ENCODE assay signal across 24 cellular contexts in genomic region chr22:50436841-50437341, GRCh38. TPM values are rescaled to one million over a fixed set of nuclear protein-coding genes. Genes with fewer than 3 reads are reported as not detected.
A peak's percentile ranks its signal among the peaks of the same experiment; 100 is the strongest.
DNase-seq lines count a peak whose midpoint lies in the region; ATAC-seq and TF ChIP-seq lines count a peak whose summit lies in the region.
"Had no signal": no experiment of that assay in that cellular context is flagged by ENCODE, and none has a peak within 500 bp of the region (broad histone marks: within the 10 kb centered on the region; RNA-seq: fewer than 3 reads in every experiment).

No MANE protein-coding gene starts in this region.

- H3K9me3 Mint-ChIP-seq in stimulated activated naive B cell treated with anti-CD40 and anti-IgM and Interleukin-4, amounts not matched to agents 10 μg/mL and 1 μg/mL and 100 μg/mL, for 72 hours = no peaks in the 10 kb centered on the region
- H3K9me3 Mint-ChIP-seq: CD4-positive, alpha-beta T cell had no signal

- peaks cover 17 to 80% (median 71%) of the 10 kb centered on the region in 11 experiments; a peak in 21 of 22 replicates for H4K20me1 ChIP-seq in BLaER1 treated with 17β-estradiol and CSF1 and Interleukin-3, amounts not matched to agents 10 nM and 100 nM

- H3K27me3 Mint-ChIP-seq in stimulated activated naive B cell treated with anti-CD40 and anti-IgM and Interleukin-4, amounts not matched to agents 10 μg/mL and 1 μg/mL and 100 μg/mL, for 72 hours = no peaks in the 10 kb centered on the region
- H3K27me3 Mint-ChIP-seq: B cell; CD4-positive, alpha-beta T cell had no signal

- TF ChIP-seq CTCF in HEK293 (tag by site-specific recombination; IDR thresholded peaks at IDR 0.05) (no peak), esophagus squamous epithelium (IDR thresholded peaks at IDR 0.05) (no peak)

- H3K4me1 Mint-ChIP-seq in stimulated activated naive B cell treated with anti-CD40 and anti-IgM and Interleukin-4, amounts not matched to agents 10 μg/mL and 1 μg/mL and 100 μg/mL, for 72 hours = peaks cover 0 to 4% of the 10 kb centered on the region in 2 donors
- H3K4me1 Mint-ChIP-seq: B cell had no signal

- intact Hi-C loops in esophagus squamous epithelium (cut with DNase I) = no loop called here

- H3K4me2 ChIP-seq in BLaER1 treated with 17β-estradiol and CSF1 and Interleukin-3, amounts not matched to agents 10 nM and 100 nM = peak overlapping the region in 8 of 11 experiments; percentile 73 to 96 (median 86); a peak in 16 of 22 replicates
- H3K4me2 ChIP-seq: SK-N-SH had no signal

- no peaks in the 10 kb centered on the region for H3K9me3 ChIP-seq in BLaER1 treated with 17β-estradiol and CSF1 and Interleukin-3, amounts not matched to agents 10 nM and 100 nM (replicated peaks in 1 of 11)
- H3K9me3 ChIP-seq in HEK293 (ENCODE audit: control insufficient read depth, insufficient read depth, low read depth, low read length) (no peaks in the 10 kb centered on the region), esophagus squamous epithelium (no peaks in the 10 kb centered on the region)
- H3K9me3 ChIP-seq: SK-N-SH had no signal

- POLR2A ChIA-PET in HEK293 (lab: Yijun Ruan, JAX) = interaction anchor here (0.6 kb wide), 1 partner anchor 129 kb away, joined by 7 read pairs; no protein-coding TSS in a partner anchor

- peaks cover 23 to 73% (median 58%) of the 10 kb centered on the region in 10 experiments for H3K4me1 ChIP-seq in BLaER1 treated with 17β-estradiol and CSF1 and Interleukin-3, amounts not matched to agents 10 nM and 100 nM
- H3K4me1 ChIP-seq in HEK293 (ENCODE audit: control insufficient read depth, insufficient read depth, low read length) = no peaks in the 10 kb centered on the region
- peaks cover 0 to 19% (median 8%) of the 10 kb centered on the region in 3 donors for H3K4me1 ChIP-seq in esophagus squamous epithelium

- H3K36me3 ChIP-seq in BLaER1 treated with 17β-estradiol and CSF1 and Interleukin-3, amounts not matched to agents 10 nM and 100 nM = peaks cover 58 to 84% (median 70%) of the 10 kb centered on the region in 11 experiments
- H3K36me3 ChIP-seq in HEK293 (ENCODE audit: control insufficient read depth in 2 of 2, insufficient read depth in 1 of 2, low read length in 2 of 2) = peaks cover 0 to 83% of the 10 kb centered on the region in 2 experiments; a peak in 2 of 3 replicates
- H3K36me3 ChIP-seq in esophagus squamous epithelium = peaks cover 46 to 85% (median 67%) of the 10 kb centered on the region in 3 donors

- H3K9ac ChIP-seq in BLaER1 treated with 17β-estradiol and CSF1 and Interleukin-3, amounts not matched to agents 10 nM and 100 nM = peak overlapping the region in 5 of 11 experiments; percentile 1 to 70 (median 67); a peak in 8 of 22 replicates
- H3K9ac ChIP-seq: SK-N-SH had no signal

- H3K27ac ChIP-seq in BLaER1 treated with 17β-estradiol and CSF1 and Interleukin-3, amounts not matched to agents 10 nM and 100 nM = peak overlapping the region in 4 of 11 experiments; percentile 53 to 71 (median 69); a peak in 7 of 22 replicates
- H3K27ac ChIP-seq in HEK293 (ENCODE audit: extremely low read depth, low read depth, low read length) (no peak overlapping the region), esophagus squamous epithelium (no peak overlapping the region)

- no peaks in the 10 kb centered on the region; a peak in 1 of 22 replicates for H3K27me3 ChIP-seq in BLaER1 treated with 17β-estradiol and CSF1 and Interleukin-3, amounts not matched to agents 10 nM and 100 nM
- H3K27me3 ChIP-seq in esophagus squamous epithelium = no peaks in the 10 kb centered on the region

- TF ChIP-seq POLR2A in esophagus squamous epithelium (IDR thresholded peaks at IDR 0.05) = no peak

- peak overlapping the region; percentile 56 for H3K27ac Mint-ChIP-seq in stimulated activated naive B cell treated with anti-CD40 and anti-IgM and Interleukin-4, amounts not matched to agents 10 μg/mL and 1 μg/mL and 100 μg/mL, for 72 hours
- H3K27ac Mint-ChIP-seq: B cell; CD4-positive, alpha-beta T cell had no signal

- DNase-seq in left lobe of liver (ENCODE audit: low spot score) (no peak), esophagus squamous epithelium (lab: John Stamatoyannopoulos, UW) (no peak)
- DNase-seq in stimulated activated naive B cell treated with anti-CD40 and anti-IgM and Interleukin-4, amounts not matched to agents 10 μg/mL and 1 μg/mL and 100 μg/mL, for 72 hours = no peak
- no peak for DNase-seq in stimulated activated CD4-positive, alpha-beta T cell treated with anti-CD3 and anti-CD28 coated beads, Interleukin-4, amount 100 ng/mL, for 24 hours
- DNase-seq: CD4-positive, alpha-beta T cell; COR-L47; DMS79; GOT3; Karpas-422; NCI-H1694; NCI-H2081; NCI-H2171; NCI-H345; NCI-H524; NCI-H82; OCI-M1; SIG-M5; SK-N-SH had no signal

- peak overlapping the region in 1 of 10 experiments; percentile 36; a peak in 1 of 20 replicates for H3K4me3 ChIP-seq in BLaER1 treated with 17β-estradiol and CSF1 and Interleukin-3, amounts not matched to agents 10 nM and 100 nM
- H3K4me3 ChIP-seq in HEK293 (ENCODE audit: low read depth, low read length) = no peak overlapping the region
- no peak overlapping the region for H3K4me3 ChIP-seq in esophagus squamous epithelium

- no peak overlapping the region for H3K4me3 Mint-ChIP-seq in stimulated activated naive B cell treated with anti-CD40 and anti-IgM and Interleukin-4, amounts not matched to agents 10 μg/mL and 1 μg/mL and 100 μg/mL, for 72 hours
- H3K4me3 Mint-ChIP-seq: B cell; CD4-positive, alpha-beta T cell had no signal

- peak; percentile 3 for ATAC-seq in left lobe of liver
- no peak for ATAC-seq in stimulated activated naive B cell treated with anti-CD40 and anti-IgM and Interleukin-4, amounts not matched to agents 10 μg/mL and 1 μg/mL and 100 μg/mL, for 72 hours (replicated peaks)
- ATAC-seq in GM19455 (IDR thresholded peaks at IDR 0.05; ENCODE audit: unreplicated experiment) = no peak
- ATAC-seq: HCT116 had no signal

- H3K36me3 Mint-ChIP-seq in stimulated activated naive B cell treated with anti-CD40 and anti-IgM and Interleukin-4, amounts not matched to agents 10 μg/mL and 1 μg/mL and 100 μg/mL, for 72 hours = peaks cover 19 to 28% of the 10 kb centered on the region in 2 donors

- 88 to 94% methylated on average over 8 to 18 of the region's 25 CpGs for WGBS in esophagus squamous epithelium, 2 donors

- CTCF ChIA-PET in HEK293 (lab: Yijun Ruan, JAX) = interaction anchor here (0.6 kb wide), 1 partner anchor 173 kb away, joined by 3 read pairs; no protein-coding TSS in a partner anchor

TF ChIP-seq in HEK293, 187 proteins besides CTCF, POLR2A, EP300 and RAD21:
- TF ChIP-seq BCL11B (tag by site-specific recombination; IDR thresholded peaks at IDR 0.05; ENCODE audit: low read depth) (no peak), ZNF776 (tag by site-specific recombination; IDR thresholded peaks at IDR 0.05; ENCODE audit: borderline replicate concordance) (no peak), ZNF670 (tag by site-specific recombination; IDR thresholded peaks at IDR 0.05; ENCODE audit: low read depth) (no peak), ZNF302 (tag by site-specific recombination; IDR thresholded peaks at IDR 0.05; ENCODE audit: low read depth) (no peak), ZNF768 (tag by site-specific recombination; IDR thresholded peaks at IDR 0.05) (no peak), KLF1 (tag by site-specific recombination; IDR thresholded peaks at IDR 0.05) (peak; percentile 96), ZNF544 (tag by site-specific recombination; IDR thresholded peaks at IDR 0.05) (no peak)

RNA-seq across cellular contexts. Expression of gene SBF1, which starts 37.9 kb away (rescaled TPM):
- total RNA-seq in left lobe of liver (31.2 TPM), esophagus squamous epithelium (10 to 100 TPM; 38.3 to 92.0 (median 63.4) TPM)

RNA-seq across cellular contexts. Expression of gene ADM2, which starts 44.5 kb away (rescaled TPM):
- total RNA-seq in left lobe of liver (1.3 TPM), esophagus squamous epithelium (1 to 10 TPM in 2 of 4 donors, under 1 TPM in 2; under 0.01 to 1.9 (median 0.89) TPM)

RNA-seq across cellular contexts. Expression of gene MIOX, which starts 49.8 kb away (rescaled TPM):
- total RNA-seq in left lobe of liver (not detected), esophagus squamous epithelium (not detected)
- total RNA-seq: B cell; CD4-positive, alpha-beta T cell; M059J had no signal
